Comparison of ENCODE assay signal across 6 cellular contexts in genomic region chrY:11643549-11643948, GRCh38.
A peak's percentile ranks its signal among the peaks of the same experiment; 100 is the strongest.
DNase-seq lines count a peak whose midpoint lies in the region; ATAC-seq and TF ChIP-seq lines count a peak whose summit lies in the region.
"Not testable (repeated sequence)": the region's sequence is repeated elsewhere in the genome, so short reads cannot be mapped to it uniquely, and the experiment has no call there.

No MANE protein-coding gene starts in this region.

- not testable (repeated sequence) for TF ChIP-seq CTCF in endodermal cell (conservative IDR thresholded peaks at IDR 0.05); lower lobe of right lung (IDR thresholded peaks at IDR 0.05); upper lobe of left lung (IDR thresholded peaks at IDR 0.05); upper lobe of right lung (IDR thresholded peaks at IDR 0.05)

- TF ChIP-seq EP300 in upper lobe of left lung (IDR thresholded peaks at IDR 0.05) = not testable (repeated sequence)

- H3K27ac Mint-ChIP-seq in endodermal cell = not testable (repeated sequence)

- H3K4me3 Mint-ChIP-seq in endodermal cell = not testable (repeated sequence)

- H3K4me1 ChIP-seq in endodermal cell (ENCODE audit: control insufficient read depth, insufficient read depth, low read length); lower lobe of right lung; upper lobe of left lung; upper lobe of right lung; aorta (ENCODE audit: control insufficient read depth in 1 of 2, insufficient read depth in 2 of 2, low read length in 2 of 2): not testable (repeated sequence)

- not testable (repeated sequence) for H3K27ac ChIP-seq in endodermal cell (ENCODE audit: low read depth, low read length); lower lobe of right lung; upper lobe of left lung; upper lobe of right lung; aorta (ENCODE audit: low read depth in 1 of 2, low read length in 2 of 2)

- DNase-seq in endodermal cell; Right ventricle myocardium inferior (ENCODE audit: missing footprints); lower lobe of right lung; upper lobe of left lung; upper lobe of right lung; aorta: not testable (repeated sequence)

- intact Hi-C loops in Right ventricle myocardium inferior (cut with DNase I); lower lobe of right lung (cut with DNase I); upper lobe of right lung (cut with DNase I); aorta (cut with DNase I): not testable (repeated sequence)

- not testable (repeated sequence) for TF ChIP-seq POLR2A in upper lobe of left lung (IDR thresholded peaks at IDR 0.05)

- not testable (repeated sequence) for H3K4me1 Mint-ChIP-seq in endodermal cell

- not testable (repeated sequence) for H3K36me3 Mint-ChIP-seq in endodermal cell (ENCODE audit: low read depth)

- H3K9me3 ChIP-seq in endodermal cell (ENCODE audit: control insufficient read depth, low read length) = peaks cover 59% of the 10 kb centered on the region
- not testable (repeated sequence) for H3K9me3 ChIP-seq in lower lobe of right lung; upper lobe of left lung; upper lobe of right lung; aorta (ENCODE audit: control insufficient read depth, low read length)

- not testable (repeated sequence) for H3K9ac ChIP-seq in endodermal cell (ENCODE audit: extremely low read depth, low read length, poor library complexity, severe bottlenecking)

- not testable (repeated sequence) for H3K36me3 ChIP-seq in endodermal cell (ENCODE audit: control insufficient read depth, insufficient read depth, low read length); lower lobe of right lung; upper lobe of left lung; upper lobe of right lung; aorta (ENCODE audit: control insufficient read depth in 1 of 2, insufficient read depth in 2 of 2, low read length in 1 of 2)

- not testable (repeated sequence) for H3K27me3 Mint-ChIP-seq in endodermal cell (ENCODE audit: insufficient read depth)

- not testable (repeated sequence) for H3K9me3 Mint-ChIP-seq in endodermal cell

- H3K27me3 ChIP-seq in endodermal cell (ENCODE audit: control insufficient read depth, insufficient read depth, low read length, poor library complexity, severe bottlenecking); lower lobe of right lung (ENCODE audit: low read depth); upper lobe of left lung; upper lobe of right lung; aorta (ENCODE audit: control insufficient read depth in 1 of 2, insufficient read depth in 2 of 2, low read length in 1 of 2): not testable (repeated sequence)

- ATAC-seq in Right ventricle myocardium inferior (peak; percentile 72), lower lobe of right lung (peak; percentile 54 to 64), upper lobe of left lung (ENCODE audit: low FRiP score in 2 of 2) (peak; percentile 53 to 85), upper lobe of right lung (peak; percentile 42), aorta (ENCODE audit: low FRiP score) (peak; percentile 85)

- WGBS in endodermal cell (ENCODE audit: insufficient coverage in 1 of 2, insufficient read length in 1 of 2), 2 experiments = 65 to 77% methylated on average over 6 to 7 of the region's 7 CpGs
- 65% methylated on average over 7 of the region's 7 CpGs; no CpG with 5 or more reads in 1 of the 2 donors for WGBS in upper lobe of left lung, 2 donors
- 44 to 68% methylated on average over 1 to 7 of the region's 7 CpGs for WGBS in aorta, 2 donors

- H3K4me3 ChIP-seq in endodermal cell (ENCODE audit: low read length) = peak overlapping the region; percentile 54
- not testable (repeated sequence) for H3K4me3 ChIP-seq in lower lobe of right lung; upper lobe of left lung; upper lobe of right lung; aorta (ENCODE audit: low read length in 2 of 2)
